In genomic region chrX:6021316-6022091, GRCh38 we compare ENCODE assay signal across 8 cellular contexts.
DNase-seq lines count a peak whose midpoint lies in the region; ATAC-seq lines count a peak whose summit lies in the region.

No MANE protein-coding gene starts in this region.

- no peaks in the 10 kb centered on the region for H3K4me1 Mint-ChIP-seq in activated CD8-positive, alpha-beta T cell treated with anti-CD3 and anti-CD28 coated beads, Interleukin-2, amount 10 ng/mL, durations not matched to agents 7 days and 5 days (ENCODE audit: low read depth)
- no peaks in the 10 kb centered on the region for H3K4me1 Mint-ChIP-seq in natural killer cell treated with Interleukin-12 subunit alpha and Interleukin-12 subunit beta and Interleukin-15 and Interleukin-18, amount 100 ng/mL, for 72 hours (ENCODE audit: low read depth in 2 of 2)

- CTCF ChIA-PET in activated CD8-positive, alpha-beta T cell treated with anti-CD3 and anti-CD28 coated beads, Interleukin-2, amount 10 ng/mL, durations not matched to agents 7 days and 5 days (lab: Charles Lee): no interaction called here

- H3K27me3 Mint-ChIP-seq in activated CD8-positive, alpha-beta T cell treated with anti-CD3 and anti-CD28 coated beads, Interleukin-2, amount 10 ng/mL, durations not matched to agents 7 days and 5 days (ENCODE audit: low read depth): no peaks in the 10 kb centered on the region
- H3K27me3 Mint-ChIP-seq in natural killer cell treated with Interleukin-12 subunit alpha and Interleukin-12 subunit beta and Interleukin-15 and Interleukin-18, amount 100 ng/mL, for 72 hours: peaks cover 0 to 3% of the 10 kb centered on the region in 2 donors

- DNase-seq in DMS 273 (lab: John Stamatoyannopoulos, UW; ENCODE audit: unreplicated experiment) (peak; percentile 81), NCI-H1092 (lab: John Stamatoyannopoulos, UW) (peak; percentile 61), kidney tubule cell (ENCODE audit: low spot score) (peak; percentile 49), MV-4-11 (lab: John Stamatoyannopoulos, UW) (no peak)
- DNase-seq in activated CD8-positive, alpha-beta T cell treated with anti-CD3 and anti-CD28 coated beads, Interleukin-2, amount 10 ng/mL, durations not matched to agents 7 days and 5 days: peak; percentile 25
- DNase-seq in natural killer cell treated with Interleukin-12 subunit alpha and Interleukin-12 subunit beta and Interleukin-15 and Interleukin-18, amount 100 ng/mL, for 72 hours (ENCODE audit: low spot score): no peak

- ATAC-seq in GM18907 (IDR thresholded peaks at IDR 0.05; ENCODE audit: unreplicated experiment): peak; percentile 79
- ATAC-seq in activated CD8-positive, alpha-beta T cell treated with anti-CD3 and anti-CD28 coated beads, Interleukin-2, amount 10 ng/mL, durations not matched to agents 7 days and 5 days: no peak
- ATAC-seq in natural killer cell treated with Interleukin-12 subunit alpha and Interleukin-12 subunit beta and Interleukin-15 and Interleukin-18, amount 100 ng/mL, for 72 hours: no peak
- ATAC-seq in HG03460 (IDR thresholded peaks at IDR 0.05; ENCODE audit: unreplicated experiment): no peak

- POLR2A ChIA-PET in activated CD8-positive, alpha-beta T cell treated with anti-CD3 and anti-CD28 coated beads, Interleukin-2, amount 10 ng/mL, durations not matched to agents 7 days and 5 days (lab: Charles Lee): no interaction called here

- H3K27ac Mint-ChIP-seq in activated CD8-positive, alpha-beta T cell treated with anti-CD3 and anti-CD28 coated beads, Interleukin-2, amount 10 ng/mL, durations not matched to agents 7 days and 5 days: no peak overlapping the region
- no peak overlapping the region for H3K27ac Mint-ChIP-seq in natural killer cell treated with Interleukin-12 subunit alpha and Interleukin-12 subunit beta and Interleukin-15 and Interleukin-18, amount 100 ng/mL, for 72 hours

- H3K9me3 Mint-ChIP-seq in activated CD8-positive, alpha-beta T cell treated with anti-CD3 and anti-CD28 coated beads, Interleukin-2, amount 10 ng/mL, durations not matched to agents 7 days and 5 days (ENCODE audit: insufficient read depth): no peaks in the 10 kb centered on the region
- peaks cover 5% of the 10 kb centered on the region for H3K9me3 Mint-ChIP-seq in natural killer cell treated with Interleukin-12 subunit alpha and Interleukin-12 subunit beta and Interleukin-15 and Interleukin-18, amount 100 ng/mL, for 72 hours

- H3K36me3 Mint-ChIP-seq in activated CD8-positive, alpha-beta T cell treated with anti-CD3 and anti-CD28 coated beads, Interleukin-2, amount 10 ng/mL, durations not matched to agents 7 days and 5 days (ENCODE audit: low read depth): no peaks in the 10 kb centered on the region
- H3K36me3 Mint-ChIP-seq in natural killer cell treated with Interleukin-12 subunit alpha and Interleukin-12 subunit beta and Interleukin-15 and Interleukin-18, amount 100 ng/mL, for 72 hours: no peaks in the 10 kb centered on the region

- H3K4me3 Mint-ChIP-seq in activated CD8-positive, alpha-beta T cell treated with anti-CD3 and anti-CD28 coated beads, Interleukin-2, amount 10 ng/mL, durations not matched to agents 7 days and 5 days: no peak overlapping the region
- H3K4me3 Mint-ChIP-seq in natural killer cell treated with Interleukin-12 subunit alpha and Interleukin-12 subunit beta and Interleukin-15 and Interleukin-18, amount 100 ng/mL, for 72 hours: no peak overlapping the region

Comparison
In these comparisons a context has a peak if more than half of its experiments do, and no peak if none do; other contexts are left out.
1. DNase-seq: peak in DMS 273 (single experiment), NCI-H1092 (single experiment), activated CD8-positive, alpha-beta T cell treated with anti-CD3 and anti-CD28 coated beads, Interleukin-2, amount 10 ng/mL, durations not matched to agents 7 days and 5 days (single experiment) and kidney tubule cell (single experiment); none in MV-4-11 (single experiment) and natural killer cell treated with Interleukin-12 subunit alpha and Interleukin-12 subunit beta and Interleukin-15 and Interleukin-18, amount 100 ng/mL, for 72 hours (single experiment).